In genomic region chr9:81860581-81860980, GRCh38 we compare ENCODE assay signal across 24 cellular contexts.
DNase-seq lines count a peak whose midpoint lies in the region; ATAC-seq and TF ChIP-seq lines count a peak whose summit lies in the region.
"Had no signal": no experiment of that assay in that cellular context is flagged by ENCODE, and none has a peak within 500 bp of the region (broad histone marks: within the 10 kb centered on the region; RNA-seq: fewer than 3 reads in every experiment).

No MANE protein-coding gene starts in this region.

- H3K36me3 Mint-ChIP-seq in nephron progenitor cell (ENCODE audit: low read depth) (no peaks in the 10 kb centered on the region), progenitor cell of endocrine pancreas (ENCODE audit: insufficient read depth) (no peaks in the 10 kb centered on the region)
- no peaks in the 10 kb centered on the region for H3K36me3 Mint-ChIP-seq in activated T-cell treated with anti-CD3 and anti-CD28 coated beads, Interleukin-2, amount 50 U/mL, for 72 hours (ENCODE audit: insufficient read depth in 2 of 2)
- H3K36me3 Mint-ChIP-seq: CD14-positive monocyte; CD4-positive, alpha-beta memory T cell; CD4-positive, CD25-positive, alpha-beta regulatory T cell; CD8-positive, alpha-beta memory T cell had no signal

- peaks cover 4% of the 10 kb centered on the region for H3K4me1 Mint-ChIP-seq in nephron progenitor cell
- no peaks in the 10 kb centered on the region for H3K4me1 Mint-ChIP-seq in activated T-cell treated with anti-CD3 and anti-CD28 coated beads, Interleukin-2, amount 50 U/mL, for 72 hours (ENCODE audit: low read depth)
- no peaks in the 10 kb centered on the region for H3K4me1 Mint-ChIP-seq in progenitor cell of endocrine pancreas (ENCODE audit: low read depth)
- H3K4me1 Mint-ChIP-seq: CD14-positive monocyte; CD4-positive, alpha-beta memory T cell; CD4-positive, CD25-positive, alpha-beta regulatory T cell; CD8-positive, alpha-beta memory T cell had no signal

- H3K27me3 ChIP-seq in foreskin keratinocyte: no peaks in the 10 kb centered on the region
- H3K27me3 ChIP-seq in effector memory CD4-positive, alpha-beta T cell (replicated peaks; ENCODE audit: control insufficient read depth, insufficient read depth, low read length, poor library complexity, severe bottlenecking): no peaks in the 10 kb centered on the region
- H3K27me3 ChIP-seq: BE2C, BLaER1 had no signal

- no peak for TF ChIP-seq CTCF in foreskin keratinocyte (conservative IDR thresholded peaks at IDR 0.05)
- TF ChIP-seq CTCF in nephron progenitor cell (IDR thresholded peaks at IDR 0.05): no peak
- no peak for TF ChIP-seq CTCF in progenitor cell of endocrine pancreas (IDR thresholded peaks at IDR 0.05; ENCODE audit: unreplicated experiment)

- peak overlapping the region; percentile 47 for H3K27ac Mint-ChIP-seq in nephron progenitor cell
- H3K27ac Mint-ChIP-seq in activated T-cell treated with anti-CD3 and anti-CD28 coated beads, Interleukin-2, amount 50 U/mL, for 72 hours: no peak overlapping the region
- H3K27ac Mint-ChIP-seq in progenitor cell of endocrine pancreas: no peak overlapping the region
- H3K27ac Mint-ChIP-seq: CD14-positive monocyte; CD4-positive, alpha-beta memory T cell; CD4-positive, CD25-positive, alpha-beta regulatory T cell; CD8-positive, alpha-beta memory T cell had no signal

- TF ChIP-seq EP300 in Ishikawa (IDR thresholded peaks at IDR 0.05; ENCODE audit: borderline replicate concordance): peak; percentile 62

- TF ChIP-seq RAD21 in Ishikawa (IDR thresholded peaks at IDR 0.05; ENCODE audit: low read depth): no peak

- H3K9me3 Mint-ChIP-seq in nephron progenitor cell (no peaks in the 10 kb centered on the region), progenitor cell of endocrine pancreas (ENCODE audit: low read depth) (no peaks in the 10 kb centered on the region)
- H3K9me3 Mint-ChIP-seq in activated T-cell treated with anti-CD3 and anti-CD28 coated beads, Interleukin-2, amount 50 U/mL, for 72 hours: peaks cover 0 to 2% of the 10 kb centered on the region in 2 donors

- DNase-seq in foreskin keratinocyte: no peak
- no peak for DNase-seq in nephron progenitor cell
- no peak for DNase-seq in activated T-cell treated with anti-CD3 and anti-CD28 coated beads, Interleukin-2, amount 50 U/mL, for 72 hours
- DNase-seq in progenitor cell of endocrine pancreas (ENCODE audit: low spot score, unreplicated experiment): no peak
- DNase-seq in effector memory CD4-positive, alpha-beta T cell: no peak
- DNase-seq: 8988T; ACHN; BE2C; C1 segment of cervical spinal cord; CD4-positive, alpha-beta memory T cell; CD4-positive, CD25-positive, alpha-beta regulatory T cell; CD8-positive, alpha-beta memory T cell; COR-L47; DMS 273 treated with DMSO at 0.1 percent for 48 hours; DMS153; DMS53; DMS79; DND-41; EL; GDM1 had no signal

- H3K4me3 ChIP-seq in effector memory CD4-positive, alpha-beta T cell (ENCODE audit: insufficient read depth, low read depth, low read length, poor library complexity, severe bottlenecking): no peak overlapping the region
- H3K4me3 ChIP-seq: BLaER1, GM12878 had no signal

- H3K36me3 ChIP-seq in effector memory CD4-positive, alpha-beta T cell (ENCODE audit: control insufficient read depth, insufficient read depth, low read length): no peaks in the 10 kb centered on the region
- H3K36me3 ChIP-seq: BE2C, BLaER1 had no signal

- no peaks in the 10 kb centered on the region for H3K4me1 ChIP-seq in foreskin keratinocyte
- H3K4me1 ChIP-seq in effector memory CD4-positive, alpha-beta T cell (ENCODE audit: control insufficient read depth, insufficient read depth, low read length, poor library complexity, severe bottlenecking): no peaks in the 10 kb centered on the region
- H3K4me1 ChIP-seq: BE2C, BLaER1 had no signal

- H3K9me3 ChIP-seq in effector memory CD4-positive, alpha-beta T cell (ENCODE audit: control insufficient read depth, low read length): no peaks in the 10 kb centered on the region
- H3K9me3 ChIP-seq: BE2C, BLaER1 had no signal

- H3K27me3 Mint-ChIP-seq in nephron progenitor cell (ENCODE audit: low read depth, poor library complexity) (no peaks in the 10 kb centered on the region), progenitor cell of endocrine pancreas (no peaks in the 10 kb centered on the region)
- no peaks in the 10 kb centered on the region for H3K27me3 Mint-ChIP-seq in activated T-cell treated with anti-CD3 and anti-CD28 coated beads, Interleukin-2, amount 50 U/mL, for 72 hours (ENCODE audit: low read depth)
- H3K27me3 Mint-ChIP-seq: CD4-positive, alpha-beta memory T cell; CD4-positive, CD25-positive, alpha-beta regulatory T cell; CD8-positive, alpha-beta memory T cell had no signal

- peak overlapping the region; percentile 79 for H3K27ac ChIP-seq in foreskin keratinocyte
- no peak overlapping the region for H3K27ac ChIP-seq in effector memory CD4-positive, alpha-beta T cell (ENCODE audit: insufficient read depth, low read length, poor library complexity, severe bottlenecking)
- H3K27ac ChIP-seq: BLaER1 had no signal

- H3K4me3 Mint-ChIP-seq in nephron progenitor cell (no peak overlapping the region), progenitor cell of endocrine pancreas (ENCODE audit: low read depth) (no peak overlapping the region)
- no peak overlapping the region for H3K4me3 Mint-ChIP-seq in activated T-cell treated with anti-CD3 and anti-CD28 coated beads, Interleukin-2, amount 50 U/mL, for 72 hours
- H3K4me3 Mint-ChIP-seq: CD14-positive monocyte; CD4-positive, alpha-beta memory T cell; CD4-positive, CD25-positive, alpha-beta regulatory T cell; CD8-positive, alpha-beta memory T cell had no signal

- ATAC-seq in foreskin keratinocyte: no peak
- no peak for ATAC-seq in activated T-cell treated with anti-CD3 and anti-CD28 coated beads, Interleukin-2, amount 50 U/mL, for 72 hours (replicated peaks in 1 of 2)
- ATAC-seq: GM12878 had no signal

TF ChIP-seq in Ishikawa, 13 proteins besides CTCF, POLR2A, EP300 and RAD21:
- TF ChIP-seq TEAD4 (IDR thresholded peaks at IDR 0.05) (peak; percentile 45; the same call in 1 of the 2 replicates), CEBPB (IDR thresholded peaks at IDR 0.05) (no peak), FOXM1 (IDR thresholded peaks at IDR 0.05; ENCODE audit: borderline replicate concordance, low read depth) (no peak), TAF1 (IDR thresholded peaks at IDR 0.05; ENCODE audit: low read depth) (no peak), NFIC (IDR thresholded peaks at IDR 0.05) (peak; percentile 82), REST (IDR thresholded peaks at IDR 0.05; ENCODE audit: low read depth) (no peak), ZBTB7A (IDR thresholded peaks at IDR 0.05; ENCODE audit: low read depth) (no peak), EGR1 (IDR thresholded peaks at IDR 0.05) (no peak), MAX (IDR thresholded peaks at IDR 0.05) (no peak), CREB1 (IDR thresholded peaks at IDR 0.05; ENCODE audit: low read depth) (no peak), TCF12 (IDR thresholded peaks at IDR 0.05; ENCODE audit: low read depth) (peak; percentile 75), YY1 (IDR thresholded peaks at IDR 0.05; ENCODE audit: low read depth) (no peak)
- TF ChIP-seq, protein P1, sequence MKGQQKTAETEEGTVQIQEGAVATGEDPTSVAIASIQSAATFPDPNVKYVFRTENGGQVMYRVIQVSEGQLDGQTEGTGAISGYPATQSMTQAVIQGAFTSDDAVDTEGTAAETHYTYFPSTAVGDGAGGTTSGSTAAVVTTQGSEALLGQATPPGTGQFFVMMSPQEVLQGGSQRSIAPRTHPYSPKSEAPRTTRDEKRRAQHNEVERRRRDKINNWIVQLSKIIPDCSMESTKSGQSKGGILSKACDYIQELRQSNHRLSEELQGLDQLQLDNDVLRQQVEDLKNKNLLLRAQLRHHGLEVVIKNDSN (IDR thresholded peaks at IDR 0.05): peak; percentile 57
